Comparison of ENCODE assay signal across 18 cellular contexts in genomic region chr5:119346404-119346803, GRCh38. TPM values are rescaled to one million over a fixed set of nuclear protein-coding genes. Genes with fewer than 3 reads are reported as not detected.
DNase-seq lines count a peak whose midpoint lies in the region; ATAC-seq and TF ChIP-seq lines count a peak whose summit lies in the region.
"Had no signal": no experiment of that assay in that cellular context is flagged by ENCODE, and none has a peak within 500 bp of the region (broad histone marks: within the 10 kb centered on the region; RNA-seq: fewer than 3 reads in every experiment).

No MANE protein-coding gene starts in this region.

- peaks cover 6% of the 10 kb centered on the region for H3K79me2 ChIP-seq in mammary epithelial cell (ENCODE audit: insufficient read depth, low read length)

- intact Hi-C loops in activated naive CD4-positive, alpha-beta T cell treated with anti-CD3 and anti-CD28 coated beads for 36 hours (cut with micrococcal nuclease): loop anchor here (1.0 kb wide), 1 partner anchor 9 kb away; no protein-coding TSS in a partner anchor
- intact Hi-C loops in mammary epithelial cell (cut with micrococcal nuclease): no loop called here

- no peaks in the 10 kb centered on the region for H3K9me3 Mint-ChIP-seq in activated naive CD4-positive, alpha-beta T cell treated with anti-CD3 and anti-CD28 coated beads for 36 hours
- H3K9me3 Mint-ChIP-seq in activated naive CD8-positive, alpha-beta T cell (ENCODE audit: low read depth): no peaks in the 10 kb centered on the region
- H3K9me3 Mint-ChIP-seq in stimulated activated memory B cell treated with anti-CD40 and anti-IgM and Interleukin-4, amounts not matched to agents 10 μg/mL and 1 μg/mL and 100 μg/mL, for 72 hours: no peaks in the 10 kb centered on the region
- H3K9me3 Mint-ChIP-seq: immature natural killer cell had no signal

- peaks cover 88% of the 10 kb centered on the region for H3K4me1 Mint-ChIP-seq in activated naive CD4-positive, alpha-beta T cell treated with anti-CD3 and anti-CD28 coated beads for 36 hours (ENCODE audit: low read depth)
- peaks cover 92% of the 10 kb centered on the region for H3K4me1 Mint-ChIP-seq in activated naive CD8-positive, alpha-beta T cell (ENCODE audit: low read depth)
- peaks cover 88% of the 10 kb centered on the region for H3K4me1 Mint-ChIP-seq in stimulated activated memory B cell treated with anti-CD40 and anti-IgM and Interleukin-4, amounts not matched to agents 10 μg/mL and 1 μg/mL and 100 μg/mL, for 72 hours

- no peak overlapping the region for H3K4me3 ChIP-seq in mammary epithelial cell (replicated peaks in 1 of 3; ENCODE audit: insufficient read depth in 1 of 3, low read depth in 2 of 3, low read length in 3 of 3)
- H3K4me3 ChIP-seq: body of pancreas, lung, suprapubic skin had no signal

- H3K4me3 Mint-ChIP-seq in activated naive CD4-positive, alpha-beta T cell treated with anti-CD3 and anti-CD28 coated beads for 36 hours: no peak overlapping the region
- H3K4me3 Mint-ChIP-seq in activated naive CD8-positive, alpha-beta T cell: peak overlapping the region; percentile 51
- no peak overlapping the region for H3K4me3 Mint-ChIP-seq in stimulated activated memory B cell treated with anti-CD40 and anti-IgM and Interleukin-4, amounts not matched to agents 10 μg/mL and 1 μg/mL and 100 μg/mL, for 72 hours

- CTCF ChIA-PET in activated naive CD4-positive, alpha-beta T cell treated with anti-CD3 and anti-CD28 coated beads for 36 hours (lab: Charles Lee): interaction anchor here (0.9 to 2.8 kb wide), 7 partner anchors 9 to 73 kb away, joined by 3 to 13 read pairs (median 8); no protein-coding TSS in a partner anchor
- CTCF ChIA-PET in mammary epithelial cell (lab: Charles Lee; ENCODE audit: low non-redundant PET): no interaction called here

- TF ChIP-seq CTCF in mammary epithelial cell (conservative IDR thresholded peaks at IDR 0.05 in 1 of 2, IDR thresholded peaks at IDR 0.05 in 1 of 2; ENCODE audit: extremely low read depth in 1 of 2, insufficient read depth in 1 of 2, low read depth in 1 of 2, low read length in 2 of 2): no peak

- H3K27me3 ChIP-seq in mammary epithelial cell (ENCODE audit: insufficient read depth, low read length): no peaks in the 10 kb centered on the region
- H3K27me3 ChIP-seq: body of pancreas, suprapubic skin had no signal

- ATAC-seq in stimulated activated memory B cell treated with anti-CD40 and anti-IgM and Interleukin-4, amounts not matched to agents 10 μg/mL and 1 μg/mL and 100 μg/mL, for 72 hours: no peak
- ATAC-seq in HG03520 (IDR thresholded peaks at IDR 0.05; ENCODE audit: unreplicated experiment) (no peak), HG03095 (IDR thresholded peaks at IDR 0.05; ENCODE audit: unreplicated experiment) (no peak)
- ATAC-seq: activated CD4-positive, CD25-positive, alpha-beta regulatory T cell treated with anti-CD3 and anti-CD28 coated beads, Interleukin-2, amount 50 U/mL, for 24 hours; body of pancreas; Panc1 had no signal

- WGBS in mammary epithelial cell (ENCODE audit: low coverage, missing lambda C conversion rate): 98% methylated on average over 2 of the region's 2 CpGs

- BruUV-seq in mammary epithelial cell (replicated peaks; lab: Mats Ljungman, UMichigan): no TSS peak

- H3K36me3 ChIP-seq in KOPT-K1 (ENCODE audit: insufficient read depth, low read length) (peaks cover 19% of the 10 kb centered on the region; the same call in 1 of the 2 replicates), mammary epithelial cell (ENCODE audit: insufficient read depth, low read length) (no peaks in the 10 kb centered on the region)
- H3K36me3 ChIP-seq: suprapubic skin had no signal

- DNase-seq in activated naive CD4-positive, alpha-beta T cell treated with anti-CD3 and anti-CD28 coated beads for 36 hours: no peak
- no peak for DNase-seq in activated naive CD4-positive, alpha-beta T cell treated with anti-CD3 and anti-CD28 coated beads, Interleukin-2, amount 50 U/mL, for 16 hours
- no peak for DNase-seq in mammary epithelial cell
- DNase-seq: body of pancreas, DMS 273 treated with DMSO at 0.1 percent for 48 hours, immature natural killer cell, NCI-H2081, NCI-H526 treated with DMSO at 0.1 percent for 48 hours, SW 1271 had no signal

- H3K27me3 Mint-ChIP-seq in activated naive CD4-positive, alpha-beta T cell treated with anti-CD3 and anti-CD28 coated beads for 36 hours (ENCODE audit: low read depth): no peaks in the 10 kb centered on the region
- H3K27me3 Mint-ChIP-seq in activated naive CD8-positive, alpha-beta T cell: no peaks in the 10 kb centered on the region
- no peaks in the 10 kb centered on the region for H3K27me3 Mint-ChIP-seq in stimulated activated memory B cell treated with anti-CD40 and anti-IgM and Interleukin-4, amounts not matched to agents 10 μg/mL and 1 μg/mL and 100 μg/mL, for 72 hours

- peak overlapping the region; percentile 88 for H3K27ac Mint-ChIP-seq in activated naive CD4-positive, alpha-beta T cell treated with anti-CD3 and anti-CD28 coated beads for 36 hours
- peak overlapping the region; percentile 94 for H3K27ac Mint-ChIP-seq in activated naive CD8-positive, alpha-beta T cell
- peak overlapping the region; percentile 88 for H3K27ac Mint-ChIP-seq in stimulated activated memory B cell treated with anti-CD40 and anti-IgM and Interleukin-4, amounts not matched to agents 10 μg/mL and 1 μg/mL and 100 μg/mL, for 72 hours

- H2AFZ ChIP-seq in mammary epithelial cell (ENCODE audit: low read depth, low read length): no peak overlapping the region

- in situ Hi-C loops in mammary epithelial cell (cut with MboI; ENCODE audit: low sequenced_read_pairs in 2 of 2): no loop called here

- dilution Hi-C loops in mammary epithelial cell (cut with HindIII; ENCODE audit: low sequenced_read_pairs): no loop called here

- H3K4me1 ChIP-seq in mammary epithelial cell (ENCODE audit: insufficient read depth, low read length): no peaks in the 10 kb centered on the region

- no peaks in the 10 kb centered on the region for H3K9me3 ChIP-seq in KOPT-K1 (ENCODE audit: insufficient read depth, low read length, poor library complexity, severe bottlenecking)
- no peaks in the 10 kb centered on the region for H3K9me3 ChIP-seq in mammary epithelial cell (replicated peaks; ENCODE audit: insufficient read depth, low read length)
- H3K9me3 ChIP-seq: body of pancreas, suprapubic skin had no signal

- peaks cover 20% of the 10 kb centered on the region for H3K36me3 Mint-ChIP-seq in activated naive CD4-positive, alpha-beta T cell treated with anti-CD3 and anti-CD28 coated beads for 36 hours (ENCODE audit: low read depth)
- H3K36me3 Mint-ChIP-seq in activated naive CD8-positive, alpha-beta T cell: peaks cover 12% of the 10 kb centered on the region
- peaks cover 5% of the 10 kb centered on the region for H3K36me3 Mint-ChIP-seq in stimulated activated memory B cell treated with anti-CD40 and anti-IgM and Interleukin-4, amounts not matched to agents 10 μg/mL and 1 μg/mL and 100 μg/mL, for 72 hours

- H3K4me2 ChIP-seq in mammary epithelial cell (ENCODE audit: insufficient read depth, low read depth, low read length): no peak overlapping the region

- H3K27ac ChIP-seq in KOPT-K1 (ENCODE audit: low read depth, low read length, poor library complexity, severe bottlenecking) (peak overlapping the region; percentile 53), mammary epithelial cell (ENCODE audit: insufficient read depth, low read depth, low read length) (no peak overlapping the region)
- H3K27ac ChIP-seq: body of pancreas, suprapubic skin had no signal

- H3K9ac ChIP-seq in mammary epithelial cell (ENCODE audit: insufficient read depth, low read length): no peak overlapping the region

- no peaks in the 10 kb centered on the region for H4K20me1 ChIP-seq in mammary epithelial cell (ENCODE audit: insufficient read depth, low read length)

RNA-seq across cellular contexts. Expression of gene TNFAIP8, which starts 9.4 kb away (rescaled TPM):
- 100 to 1,000 TPM; 141 to 142 TPM for total RNA-seq in activated naive CD4-positive, alpha-beta T cell treated with anti-CD3 and anti-CD28 coated beads for 36 hours
- 10 to 100 TPM; 11.3 to 15.9 TPM for total RNA-seq in mammary epithelial cell
- polyA plus RNA-seq in mammary epithelial cell: 15.4 TPM
- 7.1 TPM for polyA minus RNA-seq in mammary epithelial cell

Comparison
In these comparisons a context has a peak if more than half of its experiments do, and no peak if none do; other contexts are left out.
1. RNA of gene TNFAIP8, which starts 9.4 kb away (total RNA-seq): 141 to 142 TPM in activated naive CD4-positive, alpha-beta T cell treated with anti-CD3 and anti-CD28 coated beads for 36 hours; 11.3 to 15.9 TPM in mammary epithelial cell; every median in the first group is over 4 times any median in the second.
2. Peak in every context shown above with its lines, with median percentiles within 50 percentile points of each other: H3K27ac Mint-ChIP-seq.